ENCODE assay signal across 1 cellular context in the genomic region with DNA sequence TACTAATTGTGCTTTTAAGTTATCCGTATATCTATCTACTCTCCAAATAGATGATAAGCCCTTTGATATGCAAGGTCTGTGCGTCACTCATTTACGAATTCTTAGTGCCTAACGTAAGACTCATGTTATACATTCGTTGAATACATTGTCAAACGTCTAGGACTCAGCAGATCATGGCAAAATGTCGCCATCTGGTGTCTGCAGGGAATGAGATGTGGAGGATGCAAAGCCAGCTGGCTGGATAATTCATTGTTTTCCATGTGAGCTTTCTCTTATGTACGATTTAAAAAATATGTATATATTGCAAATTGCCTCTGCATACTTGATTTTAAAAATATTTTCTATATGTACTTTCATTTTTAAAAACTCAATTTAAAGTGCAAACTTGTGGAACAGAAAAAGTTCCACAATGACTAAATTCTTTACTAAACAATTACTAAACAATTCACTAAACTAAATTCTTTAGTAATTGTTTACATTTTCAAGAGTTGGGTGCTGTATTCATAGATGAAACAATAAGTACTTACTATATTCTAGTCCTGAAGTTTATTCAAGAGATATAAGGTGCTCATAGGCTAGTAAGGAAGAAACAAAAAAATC.
TF ChIP-seq lines count a peak whose summit lies in the region.

No MANE protein-coding gene starts in this region.

TF ChIP-seq in endothelial cell of umbilical vein, 7 proteins besides CTCF, POLR2A, EP300 and RAD21 (continued from another document):
- no peak for TF ChIP-seq GATA2 (IDR thresholded peaks at IDR 0.05; ENCODE audit: insufficient read depth, insufficient read length, low read depth, low read length)
